In genomic region chr9:91710148-91710547, GRCh38 we compare ENCODE assay signal across 22 cellular contexts.
DNase-seq lines count a peak whose midpoint lies in the region; ATAC-seq and TF ChIP-seq lines count a peak whose summit lies in the region.
"Had no signal": no experiment of that assay in that cellular context is flagged by ENCODE, and none has a peak within 500 bp of the region (broad histone marks: within the 10 kb centered on the region; RNA-seq: fewer than 3 reads in every experiment).

No MANE protein-coding gene starts in this region.

- no peaks in the 10 kb centered on the region for H3F3A ChIP-seq in Loucy (ENCODE audit: low read depth)

- peaks cover 14% of the 10 kb centered on the region for H3K27me3 Mint-ChIP-seq in activated CD8-positive, alpha-beta memory T cell treated with anti-CD3 and anti-CD28 coated beads, Interleukin-2, amount 10 ng/mL, durations not matched to agents 7 days and 5 days
- no peaks in the 10 kb centered on the region for H3K27me3 Mint-ChIP-seq in T-helper 2 cell treated with Interferon-gamma antibody and Interleukin-4, amounts not matched to agents 5 μg/mL and 100 μg/mL, for 36 hours (ENCODE audit: low read depth)

- H3K79me2 ChIP-seq in Loucy (ENCODE audit: insufficient read depth, low read length) (no peaks in the 10 kb centered on the region), parathyroid adenoma (no peaks in the 10 kb centered on the region)

- no peak for TF ChIP-seq CTCF in Loucy (conservative IDR thresholded peaks at IDR 0.05; ENCODE audit: low read length)
- TF ChIP-seq CTCF in parathyroid adenoma (IDR thresholded peaks at IDR 0.05): no peak

- peak; percentile 51 for DNase-seq in activated CD8-positive, alpha-beta memory T cell treated with anti-CD3 and anti-CD28 coated beads, Interleukin-2, amount 10 ng/mL, durations not matched to agents 7 days and 5 days
- DNase-seq in activated CD8-positive, alpha-beta memory T cell treated with anti-CD3 and anti-CD28 coated beads, Interleukin-2, amount 50 U/mL, for 48 hours: no peak
- DNase-seq in glomerular visceral epithelial cell (ENCODE audit: extremely low spot score) (peak; percentile 7), anterior cingulate cortex (lab: John Stamatoyannopoulos, UW) (no peak)
- no peak for DNase-seq in activated CD4-positive, alpha-beta T cell treated with anti-CD3 and anti-CD28 coated beads, Interleukin-2, amount 50 U/mL, for 48 hours
- no peak for DNase-seq in T-helper 2 cell treated with Interferon-gamma antibody and Interleukin-4, amounts not matched to agents 5 μg/mL and 100 μg/mL, for 36 hours (ENCODE audit: low spot score)
- DNase-seq: 8988T, ACHN, Calu3, DMS79 treated with DMSO at 0.1 percent for 48 hours, H7, Kasumi-1, MV-4-11, NCI-H1105, NCI-H1436 treated with DMSO at 0.1 percent for 48 hours, NCI-H187 treated with DMSO at 0.1 percent for 48 hours, NCI-H2171 treated with DMSO at 0.1 percent for 48 hours, NCI-H774, PC-3 had no signal

- H3K9me3 ChIP-seq in Loucy (ENCODE audit: insufficient read depth, low read depth, low read length) (0 out of 2 replicates have a peak, but pooled peaks cover 8% of the 10 kb centered on the region), parathyroid adenoma (ENCODE audit: control insufficient read depth, low read length) (no peaks in the 10 kb centered on the region)

- peaks cover 11% of the 10 kb centered on the region for H3K4me1 ChIP-seq in Loucy (ENCODE audit: insufficient read depth, low read length, poor library complexity, severe bottlenecking)
- no peaks in the 10 kb centered on the region for H3K4me1 ChIP-seq in parathyroid adenoma

- no peak for ATAC-seq in activated CD8-positive, alpha-beta memory T cell treated with anti-CD3 and anti-CD28 coated beads, Interleukin-2, amount 10 ng/mL, durations not matched to agents 7 days and 5 days
- ATAC-seq: PC-3, Right ventricle myocardium inferior had no signal

- peaks cover 5% of the 10 kb centered on the region for H3K4me1 Mint-ChIP-seq in activated CD8-positive, alpha-beta memory T cell treated with anti-CD3 and anti-CD28 coated beads, Interleukin-2, amount 10 ng/mL, durations not matched to agents 7 days and 5 days
- H3K4me1 Mint-ChIP-seq in T-helper 2 cell treated with Interferon-gamma antibody and Interleukin-4, amounts not matched to agents 5 μg/mL and 100 μg/mL, for 36 hours (ENCODE audit: low read depth): peaks cover 13% of the 10 kb centered on the region

- no peaks in the 10 kb centered on the region for H3K36me3 ChIP-seq in Loucy (ENCODE audit: insufficient read depth, low read length)
- H3K36me3 ChIP-seq in parathyroid adenoma (ENCODE audit: control insufficient read depth, insufficient read depth, low read length): no peaks in the 10 kb centered on the region

- H3K9me2 ChIP-seq in Loucy (replicated peaks; ENCODE audit: low read depth, low read length): no peaks in the 10 kb centered on the region

- H3K27me3 ChIP-seq in Loucy (ENCODE audit: insufficient read depth, low read length, poor library complexity, severe bottlenecking) (no peaks in the 10 kb centered on the region), parathyroid adenoma (ENCODE audit: control insufficient read depth, insufficient read depth, low read length) (no peaks in the 10 kb centered on the region)

- H4K20me1 ChIP-seq in Loucy (ENCODE audit: insufficient read depth, low read length, poor library complexity, severe bottlenecking): no peaks in the 10 kb centered on the region

- H3K4me3 ChIP-seq in Loucy (ENCODE audit: low read length, poor library complexity, severe bottlenecking) (peak overlapping the region; percentile 72), parathyroid adenoma (ENCODE audit: low read depth, low read length) (no peak overlapping the region)

- CTCF ChIA-PET in activated CD8-positive, alpha-beta memory T cell treated with anti-CD3 and anti-CD28 coated beads, Interleukin-2, amount 10 ng/mL, durations not matched to agents 7 days and 5 days (lab: Charles Lee): no interaction called here

- peaks cover 4% of the 10 kb centered on the region for H3K36me3 Mint-ChIP-seq in activated CD8-positive, alpha-beta memory T cell treated with anti-CD3 and anti-CD28 coated beads, Interleukin-2, amount 10 ng/mL, durations not matched to agents 7 days and 5 days
- peaks cover 2% of the 10 kb centered on the region for H3K36me3 Mint-ChIP-seq in T-helper 2 cell treated with Interferon-gamma antibody and Interleukin-4, amounts not matched to agents 5 μg/mL and 100 μg/mL, for 36 hours (ENCODE audit: low read depth)

- no peak overlapping the region for H3K4me3 Mint-ChIP-seq in activated CD8-positive, alpha-beta memory T cell treated with anti-CD3 and anti-CD28 coated beads, Interleukin-2, amount 10 ng/mL, durations not matched to agents 7 days and 5 days
- no peak overlapping the region for H3K4me3 Mint-ChIP-seq in T-helper 2 cell treated with Interferon-gamma antibody and Interleukin-4, amounts not matched to agents 5 μg/mL and 100 μg/mL, for 36 hours

- H3K4me2 ChIP-seq in Loucy (ENCODE audit: low read depth, low read length, poor library complexity, severe bottlenecking): peak overlapping the region; percentile 68
- H3K4me2 ChIP-seq in parathyroid adenoma (ENCODE audit: low read length): peak overlapping the region; percentile 11

- H3K9ac ChIP-seq in Loucy (ENCODE audit: low read depth, low read length, poor library complexity, severe bottlenecking) (peak overlapping the region; percentile 42), parathyroid adenoma (no peak overlapping the region)

- H2AFZ ChIP-seq in Loucy (ENCODE audit: low read length) (peak overlapping the region; percentile 90), parathyroid adenoma (no peak overlapping the region)

- peaks cover 6% of the 10 kb centered on the region for H3K9me3 Mint-ChIP-seq in activated CD8-positive, alpha-beta memory T cell treated with anti-CD3 and anti-CD28 coated beads, Interleukin-2, amount 10 ng/mL, durations not matched to agents 7 days and 5 days (ENCODE audit: low read depth)
- H3K9me3 Mint-ChIP-seq in T-helper 2 cell treated with Interferon-gamma antibody and Interleukin-4, amounts not matched to agents 5 μg/mL and 100 μg/mL, for 36 hours: peaks cover 10% of the 10 kb centered on the region

- H3K27ac ChIP-seq in parathyroid adenoma: no peak overlapping the region

- no peak overlapping the region for H3K27ac Mint-ChIP-seq in activated CD8-positive, alpha-beta memory T cell treated with anti-CD3 and anti-CD28 coated beads, Interleukin-2, amount 10 ng/mL, durations not matched to agents 7 days and 5 days
- no peak overlapping the region for H3K27ac Mint-ChIP-seq in T-helper 2 cell treated with Interferon-gamma antibody and Interleukin-4, amounts not matched to agents 5 μg/mL and 100 μg/mL, for 36 hours

Comparison
In these comparisons a context has a peak if more than half of its experiments do, and no peak if none do; other contexts are left out.
1. DNase-seq: peak in activated CD8-positive, alpha-beta memory T cell treated with anti-CD3 and anti-CD28 coated beads, Interleukin-2, amount 10 ng/mL, durations not matched to agents 7 days and 5 days (single experiment) and glomerular visceral epithelial cell (single experiment); none in activated CD8-positive, alpha-beta memory T cell treated with anti-CD3 and anti-CD28 coated beads, Interleukin-2, amount 50 U/mL, for 48 hours (single experiment), activated CD4-positive, alpha-beta T cell treated with anti-CD3 and anti-CD28 coated beads, Interleukin-2, amount 50 U/mL, for 48 hours (0 of 2), anterior cingulate cortex (0 of 58) and T-helper 2 cell treated with Interferon-gamma antibody and Interleukin-4, amounts not matched to agents 5 μg/mL and 100 μg/mL, for 36 hours (single experiment).